In genomic region chr19:42512743-42513304, GRCh38 we compare ENCODE assay signal across 11 cellular contexts. TPM values are rescaled to one million over a fixed set of nuclear protein-coding genes. Genes with fewer than 3 reads are reported as not detected.
DNase-seq lines count a peak whose midpoint lies in the region; ATAC-seq and TF ChIP-seq lines count a peak whose summit lies in the region.
"Had no signal": no experiment of that assay in that cellular context is flagged by ENCODE, and none has a peak within 500 bp of the region (broad histone marks: within the 10 kb centered on the region; RNA-seq: fewer than 3 reads in every experiment).

No MANE protein-coding gene starts in this region.

- no peak overlapping the region for H3K4me3 ChIP-seq in GM06990 (replicated peaks; ENCODE audit: low read depth, low read length)
- H3K4me3 ChIP-seq: uterus had no signal

- DNase-seq in GM06990 (ENCODE audit: extremely low read depth, insufficient read length): peak; percentile 60
- DNase-seq in activated CD4-positive, alpha-beta T cell treated with anti-CD3 and anti-CD28 coated beads, Interleukin-2, amount 50 U/mL, for 48 hours: peak; percentile 16 to 32
- DNase-seq in NCI-H2227 (lab: John Stamatoyannopoulos, UW; ENCODE audit: unreplicated experiment): no peak
- no peak for DNase-seq in NCI-H1694 treated with DMSO at 0.1 percent for 48 hours (lab: John Stamatoyannopoulos, UW)
- DNase-seq in left colon: no peak
- DNase-seq: cortex of kidney, uterus had no signal

- intact Hi-C loops in left colon (cut with DNase I, micrococcal nuclease): no loop called here

- ATAC-seq in GM19025 (IDR thresholded peaks at IDR 0.05; ENCODE audit: low read depth, unreplicated experiment): peak; percentile 80
- ATAC-seq in HG02763 (IDR thresholded peaks at IDR 0.05; ENCODE audit: unreplicated experiment): peak; percentile 64
- no peak for ATAC-seq in left colon
- no peak for ATAC-seq in HG02884 (IDR thresholded peaks at IDR 0.05; ENCODE audit: unreplicated experiment)
- ATAC-seq: naive thymus-derived CD4-positive, alpha-beta T cell had no signal

- no peaks in the 10 kb centered on the region for H3K27me3 ChIP-seq in GM06990 (replicated peaks; ENCODE audit: control insufficient read depth, insufficient read depth, low read length)
- H3K27me3 ChIP-seq: uterus had no signal

- no peak for TF ChIP-seq CTCF in GM06990 (IDR thresholded peaks at IDR 0.05; ENCODE audit: insufficient read depth, low read length, poor library complexity, severe bottlenecking)

- no peaks in the 10 kb centered on the region; the same call in 1 of the 2 replicates for H3K36me3 ChIP-seq in GM06990 (ENCODE audit: control insufficient read depth, insufficient read depth, low read length)
- H3K36me3 ChIP-seq: uterus had no signal

RNA-seq across cellular contexts. Expression of gene CEACAM1, which starts 15.5 kb away (rescaled TPM):
- total RNA-seq in left colon: 1,000 to 10,000 TPM in 1 of 2 donors, 100 to 1,000 TPM in 1; 627 to 1,309 TPM

Comparison
In these comparisons a context has a peak if more than half of its experiments do, and no peak if none do; other contexts are left out.
1. DNase-seq: peak in GM06990 (single experiment) and activated CD4-positive, alpha-beta T cell treated with anti-CD3 and anti-CD28 coated beads, Interleukin-2, amount 50 U/mL, for 48 hours (2 of 2); none in NCI-H2227 (single experiment), NCI-H1694 treated with DMSO at 0.1 percent for 48 hours (single experiment) and left colon (0 of 2).
2. ATAC-seq: peak in GM19025 (single experiment) and HG02763 (single experiment); none in left colon (single experiment) and HG02884 (single experiment).